Comparison of ENCODE assay signal across 31 cellular contexts in the genomic region with DNA sequence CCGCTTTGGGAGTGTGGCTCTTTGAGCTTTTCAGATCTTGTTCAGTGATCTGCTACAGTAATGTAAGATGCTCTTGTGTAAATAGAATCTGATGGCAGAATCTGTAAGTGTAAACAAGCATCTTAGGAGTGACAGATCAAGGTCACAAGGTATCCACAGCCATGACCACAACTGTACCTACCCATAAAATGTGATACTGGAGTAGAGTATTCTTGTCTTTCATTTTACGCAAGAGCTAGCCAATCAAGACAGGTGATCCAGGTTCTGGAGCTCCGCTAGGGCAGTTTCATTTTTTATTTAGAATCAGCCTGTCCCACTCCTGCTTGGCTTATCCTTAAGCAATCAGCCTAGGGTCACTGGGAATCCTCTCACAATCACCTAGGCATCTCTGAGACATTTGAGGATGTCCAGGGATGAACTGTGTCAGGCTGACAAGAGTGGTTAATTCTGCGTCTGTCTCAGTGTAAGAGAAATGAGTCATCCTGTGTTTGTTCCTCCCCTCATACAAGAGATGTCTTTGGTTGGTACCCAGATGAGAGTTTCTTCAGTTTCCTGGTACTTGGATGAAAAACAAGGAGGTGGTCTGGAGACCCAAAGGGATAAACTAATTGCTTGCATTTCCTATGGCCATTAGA.
"Had no signal": no experiment of that assay in that cellular context is flagged by ENCODE, and none has a peak within 500 bp of the region (broad histone marks: within the 10 kb centered on the region; RNA-seq: fewer than 3 reads in every experiment).

No MANE protein-coding gene starts in this region.

- H3K27ac ChIP-seq: ascending aorta, cardiac muscle cell, KMS-11, SJCRH30 had no signal

- H3K9ac ChIP-seq: KMS-11, SK-N-SH had no signal

- H3K9me3 ChIP-seq: ascending aorta, SK-N-SH had no signal

- H3K9me3 Mint-ChIP-seq: central memory CD8-positive, alpha-beta T cell had no signal

- H3K27me3 Mint-ChIP-seq: activated CD4-positive, alpha-beta memory T cell treated with anti-CD3 and anti-CD28 coated beads for 36 hours; central memory CD8-positive, alpha-beta T cell had no signal

- H3K27me3 ChIP-seq: ascending aorta, cardiac muscle cell, SJCRH30 had no signal

- DNase-seq: activated CD4-positive, alpha-beta memory T cell treated with anti-CD3 and anti-CD28 coated beads for 36 hours; activated CD4-positive, alpha-beta T cell treated with anti-CD3 and anti-CD28 coated beads, Interleukin-2, amount 50 U/mL, for 1 hour; activated CD8-positive, alpha-beta memory T cell treated with anti-CD3 and anti-CD28 coated beads, Interleukin-2, amount 50 U/mL, for 4 hours; activated gamma-delta T cell treated with Interleukin-2 at 50 U/mL for 16 hours; activated naive CD4-positive, alpha-beta T cell treated with anti-CD3 and anti-CD28 coated beads for 36 hours; activated T-cell treated with anti-CD3 and anti-CD28 coated beads for 4 hours; activated T-cell treated with anti-CD3 and anti-CD28 coated beads, Interleukin-2, amount 50 U/mL, for 4 hours; amniotic stem cell; MM.1S; MV-4-11; NCI-H1092; NCI-H1436 treated with DMSO at 0.1 percent for 48 hours; NCI-H187; NCI-H2029 treated with DMSO at 0.1 percent for 48 hours; NCI-H2171 treated with DMSO at 0.1 percent for 48 hours; NCI-H2227 treated with DMSO at 0.1 percent for 48 hours; NCI-H446 treated with DMSO at 0.1 percent for 48 hours; NCI-H524; NCI-H69; SHP77; SJCRH30; SK-N-SH had no signal

- H3K4me1 ChIP-seq: ascending aorta, SJCRH30 had no signal

- ATAC-seq: activated naive CD4-positive, alpha-beta T cell treated with anti-CD3 and anti-CD28 coated beads, Interleukin-2, amount 50 U/mL, for 72 hours; activated T-cell treated with anti-CD3 and anti-CD28 coated beads, Interleukin-2, amount 50 U/mL, for 4 hours; Panc1 had no signal

- H3K4me3 Mint-ChIP-seq: activated CD4-positive, alpha-beta memory T cell treated with anti-CD3 and anti-CD28 coated beads for 36 hours; activated naive CD4-positive, alpha-beta T cell treated with anti-CD3 and anti-CD28 coated beads for 36 hours; activated T-cell treated with anti-CD3 and anti-CD28 coated beads, Interleukin-2, amount 50 U/mL, for 4 hours; activated T-helper 1 cell treated with anti-CD3 and anti-CD28 coated beads, Interleukin-12 subunit alpha, Interleukin-12 subunit beta, Interleukin-2, Interleukin-4 antibody, amounts not matched to agents 30 ng/mL and 10 ng/mL and 1 ng/mL, durations not matched to agents 14 hours and 24 hours and 36 hours; central memory CD8-positive, alpha-beta T cell; T-helper 1 cell treated with Interleukin-12 subunit alpha and Interleukin-12 subunit beta and Interleukin-4 antibody, amounts not matched to agents 30 μg/mL and 1 μg/mL, for 36 hours; T-helper 2 cell treated with Interferon-gamma antibody and Interleukin-4, amounts not matched to agents 5 μg/mL and 100 μg/mL, for 36 hours had no signal

- H3K27ac Mint-ChIP-seq: activated CD4-positive, alpha-beta memory T cell treated with anti-CD3 and anti-CD28 coated beads for 36 hours; activated naive CD4-positive, alpha-beta T cell treated with anti-CD3 and anti-CD28 coated beads for 36 hours; activated naive CD4-positive, alpha-beta T cell treated with anti-CD3 and anti-CD28 coated beads, Interleukin-2, amount 50 U/mL, for 72 hours; activated T-helper 1 cell treated with anti-CD3 and anti-CD28 coated beads, Interleukin-12 subunit alpha, Interleukin-12 subunit beta, Interleukin-2, Interleukin-4 antibody, amounts not matched to agents 30 ng/mL and 10 ng/mL and 1 ng/mL, durations not matched to agents 14 hours and 24 hours and 36 hours; T-helper 1 cell treated with Interleukin-12 subunit alpha and Interleukin-12 subunit beta and Interleukin-4 antibody, amounts not matched to agents 30 μg/mL and 1 μg/mL, for 36 hours; T-helper 2 cell treated with Interferon-gamma antibody and Interleukin-4, amounts not matched to agents 5 μg/mL and 100 μg/mL, for 36 hours had no signal

- H3K4me3 ChIP-seq: ascending aorta, cardiac muscle cell, SJCRH30 had no signal
